In genomic region chr21:44299458-44300261, GRCh38 we compare ENCODE assay signal across 8 cellular contexts. TPM values are rescaled to one million over a fixed set of nuclear protein-coding genes. Genes with fewer than 3 reads are reported as not detected.
DNase-seq lines count a peak whose midpoint lies in the region; ATAC-seq and TF ChIP-seq lines count a peak whose summit lies in the region.

TSS of gene PFKL (plus strand) at chr21:44300053. CDS start at chr21:44300106, 53 bp downstream.

- no peaks in the 10 kb centered on the region for H3K9me3 Mint-ChIP-seq in nephron progenitor cell

- ATAC-seq in GM19324 (IDR thresholded peaks at IDR 0.05; ENCODE audit: low FRiP score, unreplicated experiment) (peak; percentile 66), HG03460 (IDR thresholded peaks at IDR 0.05; ENCODE audit: unreplicated experiment) (peak; percentile 46)

- H3K27me3 Mint-ChIP-seq in nephron progenitor cell (ENCODE audit: low read depth, poor library complexity): peaks cover 16% of the 10 kb centered on the region

- H3K4me3 Mint-ChIP-seq in nephron progenitor cell: peak within 1 kb of the TSS; percentile 87

- peak; percentile 71 for TF ChIP-seq POLR2A in Raji (IDR thresholded peaks at IDR 0.05; ENCODE audit: insufficient read depth, low read depth, low read length)

- no peaks in the 10 kb centered on the region for H3K36me3 Mint-ChIP-seq in nephron progenitor cell (ENCODE audit: low read depth)

- H3K27ac Mint-ChIP-seq in nephron progenitor cell: no peak within 1 kb of the TSS

- peaks cover 47% of the 10 kb centered on the region for H3K4me1 Mint-ChIP-seq in nephron progenitor cell

- peak; percentile 42 for DNase-seq in activated gamma-delta T cell treated with Interleukin-2 at 50 U/mL for 16 hours
- DNase-seq in fibroblast of villous mesenchyme (ENCODE audit: low read depth): peak; percentile 77
- DNase-seq in nephron progenitor cell: peak; percentile 80
- peak in 37 of 49 donors; percentile 30 to 79 (median 58) for DNase-seq in substantia nigra (lab: John Stamatoyannopoulos, UW)

- peak within 1 kb of the TSS; percentile 75 for H3K4me3 ChIP-seq in fibroblast of villous mesenchyme (ENCODE audit: low read depth, low read length)

- H3K27ac ChIP-seq in C4-2B (peak within 1 kb of the TSS; percentile 84), substantia nigra (ENCODE audit: low read depth, low read length, poor library complexity, severe bottlenecking) (peak within 1 kb of the TSS; percentile 85)

- TF ChIP-seq CTCF in C4-2B (conservative IDR thresholded peaks at IDR 0.05): no peak
- no peak for TF ChIP-seq CTCF in fibroblast of villous mesenchyme (IDR thresholded peaks at IDR 0.05; ENCODE audit: insufficient read depth, low read depth, low read length)
- no peak for TF ChIP-seq CTCF in nephron progenitor cell (IDR thresholded peaks at IDR 0.05)

RNA-seq across cellular contexts. Expression of gene PFKL, which starts in this region (rescaled TPM):
- 106 and 109 TPM in 2 replicates for total RNA-seq in fibroblast of villous mesenchyme

Comparison
In these comparisons a context has a peak if more than half of its experiments do, and no peak if none do; other contexts are left out.
1. Peak in every context shown above with its lines: DNase-seq, ATAC-seq, H3K4me3 ChIP-seq and H3K27ac ChIP-seq.